17 cellular contexts compared by ENCODE assay signal in genomic region chr17:35912942-35913341, GRCh38. TPM values are rescaled to one million over a fixed set of nuclear protein-coding genes. Genes with fewer than 3 reads are reported as not detected.
DNase-seq lines count a peak whose midpoint lies in the region; ATAC-seq and TF ChIP-seq lines count a peak whose summit lies in the region.
"Had no signal": no experiment of that assay in that cellular context is flagged by ENCODE, and none has a peak within 500 bp of the region (broad histone marks: within the 10 kb centered on the region; RNA-seq: fewer than 3 reads in every experiment).

No MANE protein-coding gene starts in this region.

- no peaks in the 10 kb centered on the region for H3K9me3 Mint-ChIP-seq in central memory CD8-positive, alpha-beta T cell
- H3K9me3 Mint-ChIP-seq in stimulated activated naive CD8-positive, alpha-beta T cell treated with anti-CD3 and anti-CD28 coated beads, Interleukin-15, Interleukin-2, amounts not matched to agents 100 ng/mL and 50 ng/mL, for 24 hours = no peaks in the 10 kb centered on the region

- H3K4me1 Mint-ChIP-seq in central memory CD8-positive, alpha-beta T cell = peaks cover 57% of the 10 kb centered on the region
- H3K4me1 Mint-ChIP-seq in stimulated activated naive CD8-positive, alpha-beta T cell treated with anti-CD3 and anti-CD28 coated beads, Interleukin-15, Interleukin-2, amounts not matched to agents 100 ng/mL and 50 ng/mL, for 24 hours (ENCODE audit: low read depth) = peaks cover 48% of the 10 kb centered on the region

- no peak for ATAC-seq in central memory CD8-positive, alpha-beta T cell (replicated peaks; ENCODE audit: extremely low read depth, poor library complexity, severe bottlenecking)
- ATAC-seq in right lobe of liver = peak; percentile 43 to 73 (median 62)
- ATAC-seq in GM18517 (IDR thresholded peaks at IDR 0.05; ENCODE audit: unreplicated experiment) = no peak

- no peaks in the 10 kb centered on the region for H3K36me3 ChIP-seq in right lobe of liver

- no peaks in the 10 kb centered on the region for H3K36me3 Mint-ChIP-seq in central memory CD8-positive, alpha-beta T cell (ENCODE audit: insufficient read depth)
- no peaks in the 10 kb centered on the region for H3K36me3 Mint-ChIP-seq in stimulated activated naive CD8-positive, alpha-beta T cell treated with anti-CD3 and anti-CD28 coated beads, Interleukin-15, Interleukin-2, amounts not matched to agents 100 ng/mL and 50 ng/mL, for 24 hours (ENCODE audit: low read depth)

- H3K27ac Mint-ChIP-seq in central memory CD8-positive, alpha-beta T cell (ENCODE audit: low read depth) = no peak overlapping the region
- H3K27ac Mint-ChIP-seq in stimulated activated naive CD8-positive, alpha-beta T cell treated with anti-CD3 and anti-CD28 coated beads, Interleukin-15, Interleukin-2, amounts not matched to agents 100 ng/mL and 50 ng/mL, for 24 hours = peak overlapping the region; percentile 65

- no peaks in the 10 kb centered on the region for H3K27me3 ChIP-seq in right lobe of liver

- H3K27ac ChIP-seq in right lobe of liver = peak overlapping the region in 1 of 3 donors; percentile 77

- TF ChIP-seq CTCF in right lobe of liver (IDR thresholded peaks at IDR 0.05) (no peak), GM20000 (IDR thresholded peaks at IDR 0.05; ENCODE audit: extremely low read depth, missing control alignments) (no peak)

- H3K27me3 Mint-ChIP-seq in central memory CD8-positive, alpha-beta T cell = no peaks in the 10 kb centered on the region
- no peaks in the 10 kb centered on the region for H3K27me3 Mint-ChIP-seq in stimulated activated naive CD8-positive, alpha-beta T cell treated with anti-CD3 and anti-CD28 coated beads, Interleukin-15, Interleukin-2, amounts not matched to agents 100 ng/mL and 50 ng/mL, for 24 hours

- no peaks in the 10 kb centered on the region for H3K9me3 ChIP-seq in right lobe of liver

- H3K4me1 ChIP-seq in right lobe of liver = peaks cover 0 to 47% (median 11%) of the 10 kb centered on the region in 4 donors

- 20% methylated on average over 1 of the region's 2 CpGs for WGBS in right lobe of liver (ENCODE audit: insufficient coverage, low coverage, low lambda C conversion rate, missing lambda C conversion rate)

- peak; percentile 18 for DNase-seq in activated CD8-positive, alpha-beta memory T cell treated with anti-CD3 and anti-CD28 coated beads, Interleukin-2, amount 50 U/mL, for 48 hours
- DNase-seq in activated CD8-positive, alpha-beta memory T cell treated with anti-CD3 and anti-CD28 coated beads for 24 hours = no peak
- DNase-seq in central memory CD8-positive, alpha-beta T cell (ENCODE audit: low spot score in 2 of 2) = no peak
- peak in 1 of 3 donors; percentile 66 for DNase-seq in right lobe of liver
- no peak for DNase-seq in iPS-NIHi7 (ENCODE audit: extremely low spot score)
- DNase-seq in GM20000 (ENCODE audit: low spot score) = no peak
- DNase-seq: Karpas-422, NCI-H1092 treated with DMSO at 0.1 percent for 48 hours, NCI-H1436, NCI-H187, NCI-H2081 treated with DMSO at 0.1 percent for 48 hours, NCI-H2171, NCI-H345, NCI-H510A treated with DMSO at 0.1 percent for 48 hours had no signal

- intact Hi-C loops in right lobe of liver (cut with DNase I) = no loop called here

- peak overlapping the region; percentile 25 for H3K4me3 Mint-ChIP-seq in central memory CD8-positive, alpha-beta T cell
- H3K4me3 Mint-ChIP-seq in stimulated activated naive CD8-positive, alpha-beta T cell treated with anti-CD3 and anti-CD28 coated beads, Interleukin-15, Interleukin-2, amounts not matched to agents 100 ng/mL and 50 ng/mL, for 24 hours = peak overlapping the region; percentile 5

- H3K4me3 ChIP-seq in right lobe of liver = no peak overlapping the region

- TF ChIP-seq POLR2A in right lobe of liver (IDR thresholded peaks at IDR 0.05) = no peak

RNA-seq across cellular contexts. Expression of gene RDM1, which starts 17.6 kb away (rescaled TPM):
- not detected for total RNA-seq in right lobe of liver

RNA-seq across cellular contexts. Expression of gene LYZL6, which starts 30.6 kb away (rescaled TPM):
- not detected for total RNA-seq in right lobe of liver
- total RNA-seq: A172 had no signal

RNA-seq across cellular contexts. Expression of gene CCL5, which starts 32.8 kb away (rescaled TPM):
- total RNA-seq in right lobe of liver = 1 to 10 TPM in 5 of 6 experiments, under 1 TPM in 1; 0.53 to 3.4 (median 2.5) TPM
- total RNA-seq: A172 had no signal

RNA-seq across cellular contexts. Expression of gene HEATR9, which starts 44.3 kb away (rescaled TPM):
- not detected for total RNA-seq in right lobe of liver
- total RNA-seq: A172 had no signal

Comparison
In these comparisons a context has a peak if more than half of its experiments do, and no peak if none do; other contexts are left out.
1. ATAC-seq: peak in right lobe of liver (4 of 4); none in central memory CD8-positive, alpha-beta T cell (single experiment) and GM18517 (single experiment).